Comparison of ENCODE assay signal across 17 cellular contexts in the genomic region with DNA sequence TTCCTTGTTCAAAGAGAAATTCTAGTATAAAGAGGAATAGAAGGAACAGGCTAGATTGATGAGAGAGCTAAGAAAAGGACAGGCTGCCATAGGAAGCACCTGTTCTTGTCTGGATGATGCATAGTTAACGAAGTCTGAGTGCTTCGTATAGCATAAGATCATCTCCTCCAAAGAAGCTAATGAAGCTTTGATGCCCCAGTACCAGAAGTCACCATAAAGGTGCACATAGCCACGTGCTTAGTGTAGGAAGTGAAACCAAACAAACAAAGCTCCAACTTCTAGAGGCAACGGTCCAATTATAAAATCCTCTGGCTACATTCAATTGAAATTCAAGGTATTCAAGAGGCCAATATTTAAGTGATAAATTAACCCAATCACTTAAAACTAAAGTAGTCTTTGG. TPM values are rescaled to one million over a fixed set of nuclear protein-coding genes. Genes with fewer than 3 reads are reported as not detected.
DNase-seq lines count a peak whose midpoint lies in the region; ATAC-seq, FAIRE-seq and TF ChIP-seq lines count a peak whose summit lies in the region.
"Had no signal": no experiment of that assay in that cellular context is flagged by ENCODE, and none has a peak within 500 bp of the region (broad histone marks: within the 10 kb centered on the region; RNA-seq: fewer than 3 reads in every experiment).

No MANE protein-coding gene starts in this region.

- H3K27me3 ChIP-seq in BLaER1 (no peaks in the 10 kb centered on the region), HepG2 (ENCODE audit: control insufficient read depth in 1 of 2, insufficient read depth in 2 of 2, low read length in 2 of 2) (no peaks in the 10 kb centered on the region), tibial nerve (no peaks in the 10 kb centered on the region)

- no peaks in the 10 kb centered on the region for H3K9me3 ChIP-seq in BLaER1
- H3K9me3 ChIP-seq in HepG2 (ENCODE audit: low read length) = no peaks in the 10 kb centered on the region
- no peaks in the 10 kb centered on the region for H3K9me3 ChIP-seq in tibial nerve

- H3K4me3 ChIP-seq in BLaER1 = no peak overlapping the region
- H3K4me3 ChIP-seq in HepG2 (replicated peaks in 1 of 3; ENCODE audit: insufficient read depth in 1 of 3, low read depth in 2 of 3, low read length in 3 of 3) = no peak overlapping the region
- no peak overlapping the region for H3K4me3 ChIP-seq in tibial nerve

- H3K9ac ChIP-seq in BLaER1 (no peak overlapping the region), HepG2 (ENCODE audit: insufficient read depth, low read depth, low read length) (no peak overlapping the region)

- intact Hi-C loops in HepG2 (cut with micrococcal nuclease; ENCODE audit: unreplicated experiment) = no loop called here

- no peak for DNase-seq in GM12891 (ENCODE audit: insufficient read length, low spot score)
- peak; percentile 24 for DNase-seq in RPMI8226
- peak; percentile 17 to 52 for DNase-seq in lung microvascular endothelial cell (ENCODE audit: low read depth in 2 of 2)
- no peak for DNase-seq in activated naive CD4-positive, alpha-beta T cell treated with anti-CD3 and anti-CD28 coated beads, Interleukin-2, amount 50 U/mL, for 72 hours (ENCODE audit: low spot score in 2 of 2)
- no peak for DNase-seq in HepG2 (ENCODE audit: low spot score)
- no peak for DNase-seq in tibial nerve (ENCODE audit: low spot score in 2 of 2)
- DNase-seq: C1 segment of cervical spinal cord, COR-L47, DMS153, NCI-H1092 treated with DMSO at 0.1 percent for 48 hours, NCI-H1694, NCI-H2171 treated with DMSO at 0.1 percent for 48 hours, NCI-H510A treated with DMSO at 0.1 percent for 48 hours, T-cell had no signal

- H3K79me2 ChIP-seq in HepG2 (ENCODE audit: insufficient read depth, low read length) = peaks cover 11% of the 10 kb centered on the region

- H3K4me2 ChIP-seq in BLaER1 (peak overlapping the region; percentile 41), HepG2 (ENCODE audit: low read depth, low read length) (no peak overlapping the region)

- H3K9me3 Mint-ChIP-seq in activated naive CD4-positive, alpha-beta T cell treated with anti-CD3 and anti-CD28 coated beads, Interleukin-2, amount 50 U/mL, for 72 hours = no peaks in the 10 kb centered on the region
- H3K9me3 Mint-ChIP-seq: T-cell had no signal

- H3K27ac ChIP-seq in BLaER1 (no peak overlapping the region), HepG2 (ENCODE audit: extremely low read length, insufficient read depth, low read length) (no peak overlapping the region), tibial nerve (no peak overlapping the region)

- ATAC-seq in activated naive CD4-positive, alpha-beta T cell treated with anti-CD3 and anti-CD28 coated beads, Interleukin-2, amount 50 U/mL, for 72 hours = no peak
- no peak for ATAC-seq in HepG2
- ATAC-seq in GM19467 (IDR thresholded peaks at IDR 0.05; ENCODE audit: unreplicated experiment) = no peak
- ATAC-seq: HCT116 had no signal

- BruUV-seq in HepG2 (replicated peaks; lab: Mats Ljungman, UMichigan) = no TSS peak

- peaks cover 0 to 16% of the 10 kb centered on the region in 2 donors for H3K36me3 Mint-ChIP-seq in activated naive CD4-positive, alpha-beta T cell treated with anti-CD3 and anti-CD28 coated beads, Interleukin-2, amount 50 U/mL, for 72 hours

- TF ChIP-seq CTCF in HepG2 (CRISPR knock-in tag; IDR thresholded peaks at IDR 0.05) (no peak), tibial nerve (IDR thresholded peaks at IDR 0.05) (no peak)

- 82% methylated on average over 4 of the region's 4 CpGs for WGBS in HepG2 (ENCODE audit: low lambda C conversion rate)
- 62 to 65% methylated on average over 4 of the region's 4 CpGs for WGBS in tibial nerve, 2 donors

- FAIRE-seq in GM12891 (lab: Jason Lieb, UNC) = no peak
- FAIRE-seq in HepG2 (lab: Jason Lieb, UNC) = no peak

- H3K36me3 ChIP-seq in BLaER1 = no peaks in the 10 kb centered on the region
- H3K36me3 ChIP-seq in HepG2 (replicated peaks in 1 of 2; ENCODE audit: control insufficient read depth in 1 of 2, insufficient read depth in 2 of 2, low read length in 2 of 2) = no peaks in the 10 kb centered on the region
- no peaks in the 10 kb centered on the region for H3K36me3 ChIP-seq in tibial nerve

- TF ChIP-seq RAD21 in HepG2 (CRISPR knock-in tag; IDR thresholded peaks at IDR 0.05) = no peak

- TF ChIP-seq EP300 in HepG2 (IDR thresholded peaks at IDR 0.05; ENCODE audit: low read depth in 2 of 2, low read length in 2 of 2) = no peak
- no peak for TF ChIP-seq EP300 in HepG2 (CRISPR knock-in tag; IDR thresholded peaks at IDR 0.05; ENCODE audit: borderline replicate concordance)
- no peak for TF ChIP-seq EP300 in tibial nerve (IDR thresholded peaks at IDR 0.05)

- TF ChIP-seq POLR2A in GM12891 (IDR thresholded peaks at IDR 0.05; ENCODE audit: low read depth, low read length) (no peak), HepG2 (IDR thresholded peaks at IDR 0.05; ENCODE audit: insufficient read depth in 1 of 2, low read depth in 2 of 2, low read length in 2 of 2) (no peak), tibial nerve (IDR thresholded peaks at IDR 0.05) (no peak)

- POLR2A ChIA-PET in HepG2 (lab: Yijun Ruan, JAX) = no interaction called here

- CTCF ChIA-PET in HepG2 (lab: Yijun Ruan, JAX; ENCODE audit: low intra/inter-chr PET ratio, low total read pairs) = no interaction called here

- peaks cover 41% of the 10 kb centered on the region for H3K4me1 ChIP-seq in BLaER1
- peaks cover 50% of the 10 kb centered on the region for H3K4me1 ChIP-seq in HepG2 (ENCODE audit: insufficient read depth, low read length)
- peaks cover 0 to 82% (median 38%) of the 10 kb centered on the region in 4 donors for H3K4me1 ChIP-seq in tibial nerve

- in situ Hi-C loops in HepG2 (cut with HindIII; ENCODE audit: extremely low pct_ligation_motif_present, low pct_unique_long_range_greater_than_20kb) = no loop called here

- no peak overlapping the region for H2AFZ ChIP-seq in HepG2 (ENCODE audit: low read length)

- H4K20me1 ChIP-seq in BLaER1 (peaks cover 28% of the 10 kb centered on the region; the same call in 1 of the 2 replicates), HepG2 (ENCODE audit: insufficient read depth, low read length) (no peaks in the 10 kb centered on the region)

- H3K27ac Mint-ChIP-seq in activated naive CD4-positive, alpha-beta T cell treated with anti-CD3 and anti-CD28 coated beads, Interleukin-2, amount 50 U/mL, for 72 hours = no peak overlapping the region

TF ChIP-seq in GM12891, 5 proteins besides CTCF, POLR2A, EP300 and RAD21:
- TF ChIP-seq TAF1 (IDR thresholded peaks at IDR 0.05; ENCODE audit: low read depth, low read length) (no peak), POLR2AphosphoS5 (IDR thresholded peaks at IDR 0.05; ENCODE audit: low read depth, low read length) (no peak), SPI1 (IDR thresholded peaks at IDR 0.05; ENCODE audit: low read depth, low read length) (peak; percentile 67; the same call in 1 of the 2 replicates), PAX5 (IDR thresholded peaks at IDR 0.05; ENCODE audit: insufficient read depth, low read length, severe bottlenecking) (no peak), POU2F2 (IDR thresholded peaks at IDR 0.05; ENCODE audit: low read depth, low read length) (no peak)

TF ChIP-seq in HepG2, 621 proteins besides CTCF, POLR2A, EP300 and RAD21 (continues in another document):
- TF ChIP-seq HHEX (CRISPR knock-in tag; IDR thresholded peaks at IDR 0.05) (no peak), ARNTL (CRISPR knock-in tag; IDR thresholded peaks at IDR 0.05) (no peak), KDM5A (IDR thresholded peaks at IDR 0.05; ENCODE audit: borderline replicate concordance, low read length) (no peak), ZNF225 (CRISPR knock-in tag; IDR thresholded peaks at IDR 0.05) (no peak)
- TF ChIP-seq, protein P1, sequence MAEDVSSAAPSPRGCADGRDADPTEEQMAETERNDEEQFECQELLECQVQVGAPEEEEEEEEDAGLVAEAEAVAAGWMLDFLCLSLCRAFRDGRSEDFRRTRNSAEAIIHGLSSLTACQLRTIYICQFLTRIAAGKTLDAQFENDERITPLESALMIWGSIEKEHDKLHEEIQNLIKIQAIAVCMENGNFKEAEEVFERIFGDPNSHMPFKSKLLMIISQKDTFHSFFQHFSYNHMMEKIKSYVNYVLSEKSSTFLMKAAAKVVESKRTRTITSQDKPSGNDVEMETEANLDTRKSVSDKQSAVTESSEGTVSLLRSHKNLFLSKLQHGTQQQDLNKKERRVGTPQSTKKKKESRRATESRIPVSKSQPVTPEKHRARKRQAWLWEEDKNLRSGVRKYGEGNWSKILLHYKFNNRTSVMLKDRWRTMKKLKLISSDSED (CRISPR knock-in tag; IDR thresholded peaks at IDR 0.05) = no peak

RNA-seq across cellular contexts. Expression of a gene that starts 31.0 kb away (rescaled TPM):
- polyA plus RNA-seq in GM12891 (2012; ENCODE audit: low read depth, missing spikeins) = 1.3 TPM
- total RNA-seq in lung microvascular endothelial cell = 22.4 and 29.8 TPM in 2 replicates
- total RNA-seq in activated naive CD4-positive, alpha-beta T cell treated with anti-CD3 and anti-CD28 coated beads, Interleukin-2, amount 50 U/mL, for 72 hours = 10 to 100 TPM; 10.2 to 41.9 TPM
- 2.5 and 3.1 TPM in 2 replicates for total RNA-seq in HepG2 (2016; rRNA removed; fragmentation: Illumina TruSeq; extraction: Trizol)
- 0.91 and 1.1 TPM in 2 replicates for total RNA-seq in HepG2 (2016; cell fraction: cytosol; rRNA removed; fragmentation: Illumina TruSeq; extraction: Trizol; ENCODE audit: low read depth)
- 2.3 and 2.5 TPM in 2 replicates for total RNA-seq in HepG2 (2016; cell fraction: insoluble cytoplasmic fraction; rRNA removed; fragmentation: Illumina TruSeq; extraction: Trizol)
- total RNA-seq in HepG2 (2016; cell fraction: membrane; rRNA removed; fragmentation: Illumina TruSeq; extraction: Trizol) = 1.3 and 1.6 TPM in 2 replicates
- total RNA-seq in HepG2 (2016; cell fraction: nucleus; rRNA removed; fragmentation: Illumina TruSeq; extraction: Trizol) = 3.2 and 3.5 TPM in 2 replicates
- 2.0 and 2.5 TPM in 2 replicates for polyA plus RNA-seq in HepG2 (2011; rRNA removed)
- polyA plus RNA-seq in HepG2 (2011; cell fraction: cytosol; rRNA removed) = 1.4 and 1.6 TPM in 2 replicates
- 5.5 and 8.2 TPM in 2 replicates for polyA plus RNA-seq in HepG2 (2011; cell fraction: nucleus; rRNA removed)
- polyA plus RNA-seq in HepG2 (2012) = 2.8 and 2.9 TPM in 2 replicates
- 0.11 and 0.15 TPM in 2 replicates for polyA plus RNA-seq in HepG2 (2016; cell fraction: cytosol; fragmentation: Illumina TruSeq; extraction: Trizol; ENCODE audit: low read depth)
- 1.6 and 2.1 TPM in 2 replicates for polyA plus RNA-seq in HepG2 (2016; cell fraction: insoluble cytoplasmic fraction; fragmentation: Illumina TruSeq; extraction: Trizol; ENCODE audit: low read depth)
- 0.37 and 0.58 TPM in 2 replicates for polyA plus RNA-seq in HepG2 (2016; cell fraction: membrane; fragmentation: Illumina TruSeq; extraction: Trizol; ENCODE audit: low read depth)
- 2.7 and 3.5 TPM in 2 replicates for polyA plus RNA-seq in HepG2 (2016; cell fraction: nucleus; fragmentation: Illumina TruSeq; extraction: Trizol; ENCODE audit: insufficient read depth, low read depth)
- polyA minus RNA-seq in HepG2 (2011; rRNA and poly(A)+ RNA removed; ENCODE audit: low replicate concordance) = 4.5 and 14.2 TPM in 2 replicates
- polyA minus RNA-seq in HepG2 (2011; cell fraction: cytosol; rRNA and poly(A)+ RNA removed) = 2.9 and 3.2 TPM in 2 replicates
- 9.5 and 11.9 TPM in 2 replicates for polyA minus RNA-seq in HepG2 (2011; cell fraction: nucleus; rRNA and poly(A)+ RNA removed)
- total RNA-seq in tibial nerve = 10 to 100 TPM; 23.2 to 34.9 (median 32.1) TPM

Comparison
In these comparisons a context has a peak if more than half of its experiments do, and no peak if none do; other contexts are left out.
1. DNase-seq: peak in RPMI8226 (single experiment) and lung microvascular endothelial cell (2 of 2); none in GM12891 (single experiment), activated naive CD4-positive, alpha-beta T cell treated with anti-CD3 and anti-CD28 coated beads, Interleukin-2, amount 50 U/mL, for 72 hours (0 of 2), HepG2 (single experiment) and tibial nerve (0 of 2).